Comparison of ENCODE assay signal across 1 cellular context in genomic region chr1:149936992-149937705, GRCh38.
TF ChIP-seq lines count a peak whose summit lies in the region.

No MANE protein-coding gene starts in this region.

TF ChIP-seq in HepG2, 621 proteins besides CTCF, POLR2A, EP300 and RAD21:
- TF ChIP-seq FOSL2 (CRISPR knock-in tag; IDR thresholded peaks at IDR 0.05), result peak; percentile 29
- TF ChIP-seq ZNF572 (CRISPR knock-in tag; IDR thresholded peaks at IDR 0.05), result no peak
TF ChIP-seq in HepG2: peak in this region for 1.
